28 cellular contexts compared by ENCODE assay signal in genomic region chr1:7632681-7633080, GRCh38.
"Had no signal": no experiment of that assay in that cellular context is flagged by ENCODE, and none has a peak within 500 bp of the region (broad histone marks: within the 10 kb centered on the region; RNA-seq: fewer than 3 reads in every experiment).

No MANE protein-coding gene starts in this region.

- H3K27ac Mint-ChIP-seq: immature natural killer cell; naive thymus-derived CD4-positive, alpha-beta T cell; natural killer cell treated with Interleukin-12 subunit alpha and Interleukin-12 subunit beta and Interleukin-15 and Interleukin-18, amount 100 ng/mL, for 72 hours; progenitor cell of endocrine pancreas; stimulated activated naive B cell treated with anti-CD40 and anti-IgM and Interleukin-4, amounts not matched to agents 10 μg/mL and 1 μg/mL and 100 μg/mL, for 72 hours had no signal

- H3K4me3 Mint-ChIP-seq: immature natural killer cell; naive thymus-derived CD4-positive, alpha-beta T cell; natural killer cell treated with Interleukin-12 subunit alpha and Interleukin-12 subunit beta and Interleukin-15 and Interleukin-18, amount 100 ng/mL, for 72 hours; stimulated activated naive B cell treated with anti-CD40 and anti-IgM and Interleukin-4, amounts not matched to agents 10 μg/mL and 1 μg/mL and 100 μg/mL, for 72 hours had no signal

- H3K9me3 ChIP-seq: left ventricle myocardium inferior, mucosa of descending colon, neutrophil, ovary, right atrium auricular region, right lobe of liver, stomach, testis, thyroid gland, transverse colon, upper lobe of right lung had no signal

- DNase-seq: hypothalamus; immature natural killer cell; kidney; left colon; left ventricle myocardium inferior; midbrain; mucosa of descending colon; naive thymus-derived CD4-positive, alpha-beta T cell; occipital lobe; ovary; right lobe of liver; stimulated activated CD4-positive, alpha-beta T cell treated with anti-CD3 and anti-CD28 coated beads, Interleukin-12 subunit alpha, Interleukin-12 subunit beta, amount 100 ng/mL, for 4 hours; stimulated activated CD4-positive, alpha-beta T cell treated with anti-CD3 and anti-CD28 coated beads, Interleukin-15, amount 100 ng/mL, for 24 hours; stimulated activated CD4-positive, alpha-beta T cell treated with anti-CD3 and anti-CD28 coated beads, Interleukin-2, amount 100 ng/mL, for 24 hours; stimulated activated CD4-positive, alpha-beta T cell treated with anti-CD3 and anti-CD28 coated beads, Interleukin-4, amount 100 ng/mL, for 1 hour; stimulated activated naive B cell treated with anti-CD40 and anti-IgM and Interleukin-4, amounts not matched to agents 10 μg/mL and 1 μg/mL and 100 μg/mL, for 72 hours; stimulated activated naive CD8-positive, alpha-beta T cell treated with anti-CD3 and anti-CD28 coated beads, Interleukin-15, Interleukin-2, amounts not matched to agents 100 U/mL and 50 U/mL, for 24 hours; stomach; testis; thyroid gland; transverse colon; upper lobe of right lung had no signal

- H3K27ac ChIP-seq: left ventricle myocardium inferior, neutrophil, ovary, right atrium auricular region, right lobe of liver, stomach, testis, thyroid gland, transverse colon, upper lobe of right lung had no signal

- H3K36me3 Mint-ChIP-seq: immature natural killer cell; naive thymus-derived CD4-positive, alpha-beta T cell; natural killer cell treated with Interleukin-12 subunit alpha and Interleukin-12 subunit beta and Interleukin-15 and Interleukin-18, amount 100 ng/mL, for 72 hours; stimulated activated naive B cell treated with anti-CD40 and anti-IgM and Interleukin-4, amounts not matched to agents 10 μg/mL and 1 μg/mL and 100 μg/mL, for 72 hours had no signal

- H3K36me3 ChIP-seq: left ventricle myocardium inferior, neutrophil, ovary, right atrium auricular region, right lobe of liver, stomach, thyroid gland, transverse colon, upper lobe of right lung had no signal

- H3K4me1 Mint-ChIP-seq: naive thymus-derived CD4-positive, alpha-beta T cell had no signal

- ATAC-seq: left colon; mucosa of descending colon; naive thymus-derived CD4-positive, alpha-beta T cell; natural killer cell treated with Interleukin-12 subunit alpha and Interleukin-12 subunit beta and Interleukin-15 and Interleukin-18, amount 100 ng/mL, for 72 hours; right lobe of liver; stimulated activated naive B cell treated with anti-CD40 and anti-IgM and Interleukin-4, amounts not matched to agents 10 μg/mL and 1 μg/mL and 100 μg/mL, for 72 hours; stimulated activated naive CD8-positive, alpha-beta T cell treated with anti-CD3 and anti-CD28 coated beads, Interleukin-15, Interleukin-2, amounts not matched to agents 100 U/mL and 50 U/mL, for 24 hours; upper lobe of right lung had no signal

- H3K4me2 ChIP-seq: smooth muscle cell had no signal

- H3K4me1 ChIP-seq: stomach, testis, thyroid gland, transverse colon, upper lobe of right lung had no signal

- H3K4me3 ChIP-seq: left ventricle myocardium inferior, lung, mucosa of descending colon, ovary, right atrium auricular region, right lobe of liver, smooth muscle cell, stomach, testis, thyroid gland, transverse colon, upper lobe of right lung had no signal

- H3K27me3 ChIP-seq: ovary, right atrium auricular region, right lobe of liver, testis, thyroid gland had no signal

- H3K9me3 Mint-ChIP-seq: immature natural killer cell; natural killer cell treated with Interleukin-12 subunit alpha and Interleukin-12 subunit beta and Interleukin-15 and Interleukin-18, amount 100 ng/mL, for 72 hours; stimulated activated naive B cell treated with anti-CD40 and anti-IgM and Interleukin-4, amounts not matched to agents 10 μg/mL and 1 μg/mL and 100 μg/mL, for 72 hours had no signal
